Comparison of ENCODE assay signal across 15 cellular contexts in genomic region chr12:127272864-127273263, GRCh38.
DNase-seq lines count a peak whose midpoint lies in the region; ATAC-seq, FAIRE-seq and TF ChIP-seq lines count a peak whose summit lies in the region.
"Had no signal": no experiment of that assay in that cellular context is flagged by ENCODE, and none has a peak within 500 bp of the region (broad histone marks: within the 10 kb centered on the region; RNA-seq: fewer than 3 reads in every experiment).

No MANE protein-coding gene starts in this region.

- peak; percentile 90 for FAIRE-seq in bronchial epithelial cell (lab: Jason Lieb, UNC)

- no peak for TF ChIP-seq CTCF in AG09319 (IDR thresholded peaks at IDR 0.05; ENCODE audit: low read depth, low read length)
- no peak for TF ChIP-seq CTCF in bronchial epithelial cell (IDR thresholded peaks at IDR 0.05; ENCODE audit: insufficient read depth, low read length, severe bottlenecking)

- no peaks in the 10 kb centered on the region for H3K9me3 Mint-ChIP-seq in activated naive CD4-positive, alpha-beta T cell treated with anti-CD3 and anti-CD28 coated beads, Interleukin-2, amount 50 U/mL, for 72 hours
- H3K9me3 Mint-ChIP-seq: central memory CD8-positive, alpha-beta T cell had no signal

- no peaks in the 10 kb centered on the region for H3K27me3 ChIP-seq in bronchial epithelial cell (ENCODE audit: control insufficient read depth, insufficient read depth, low read length)
- H3K27me3 ChIP-seq: BLaER1 treated with 17β-estradiol and CSF1 and Interleukin-3, amounts not matched to agents 10 nM and 100 nM had no signal

- no peaks in the 10 kb centered on the region for H3K36me3 ChIP-seq in bronchial epithelial cell (ENCODE audit: control insufficient read depth, insufficient read depth, low read length)
- H3K36me3 ChIP-seq: BLaER1 treated with 17β-estradiol and CSF1 and Interleukin-3, amounts not matched to agents 10 nM and 100 nM; tibial artery had no signal

- no peak overlapping the region for H3K27ac Mint-ChIP-seq in activated naive CD4-positive, alpha-beta T cell treated with anti-CD3 and anti-CD28 coated beads, Interleukin-2, amount 50 U/mL, for 72 hours

- no peak overlapping the region for H3K4me3 ChIP-seq in bronchial epithelial cell (ENCODE audit: low read depth, low read length)
- H3K4me3 ChIP-seq: BLaER1 treated with 17β-estradiol and CSF1 and Interleukin-3, amounts not matched to agents 10 nM and 100 nM; tibial artery had no signal

- peak; percentile 46 for DNase-seq in AG09319 (ENCODE audit: extremely low read depth, low read depth)
- DNase-seq in LHCN-M2 (ENCODE audit: low read depth) = peak; percentile 81
- peak; percentile 95 for DNase-seq in bronchial epithelial cell (ENCODE audit: low read depth)
- DNase-seq in kidney tubule cell (ENCODE audit: low spot score) = peak; percentile 100
- DNase-seq in activated effector memory CD4-positive, alpha-beta T cell treated with Interleukin-2 at 50 U/mL for 16 hours = no peak
- no peak for DNase-seq in Kasumi-1 (lab: John Stamatoyannopoulos, UW)
- no peak for DNase-seq in activated naive CD4-positive, alpha-beta T cell treated with anti-CD3 and anti-CD28 coated beads, Interleukin-2, amount 50 U/mL, for 72 hours (ENCODE audit: low spot score in 2 of 2)
- DNase-seq in NCI-H1930 (lab: John Stamatoyannopoulos, UW) = no peak
- DNase-seq: activated naive CD4-positive, alpha-beta T cell treated with Interleukin-2 at 50 U/mL for 16 hours; MM.1S; stimulated activated CD4-positive, alpha-beta T cell treated with anti-CD3 and anti-CD28 coated beads, Interleukin-15, amount 100 ng/mL, for 24 hours; tibial artery had no signal

- ATAC-seq in activated naive CD4-positive, alpha-beta T cell treated with anti-CD3 and anti-CD28 coated beads, Interleukin-2, amount 50 U/mL, for 72 hours = no peak
- ATAC-seq: HCT116 had no signal

- H3K36me3 Mint-ChIP-seq in activated naive CD4-positive, alpha-beta T cell treated with anti-CD3 and anti-CD28 coated beads, Interleukin-2, amount 50 U/mL, for 72 hours = no peaks in the 10 kb centered on the region

Comparison
In these comparisons a context has a peak if more than half of its experiments do, and no peak if none do; other contexts are left out.
1. DNase-seq: peak in AG09319 (single experiment), LHCN-M2 (single experiment), bronchial epithelial cell (single experiment) and kidney tubule cell (single experiment); none in activated effector memory CD4-positive, alpha-beta T cell treated with Interleukin-2 at 50 U/mL for 16 hours (single experiment), Kasumi-1 (0 of 2), activated naive CD4-positive, alpha-beta T cell treated with anti-CD3 and anti-CD28 coated beads, Interleukin-2, amount 50 U/mL, for 72 hours (0 of 2) and NCI-H1930 (0 of 2).